18 cellular contexts compared by ENCODE assay signal in the genomic region with DNA sequence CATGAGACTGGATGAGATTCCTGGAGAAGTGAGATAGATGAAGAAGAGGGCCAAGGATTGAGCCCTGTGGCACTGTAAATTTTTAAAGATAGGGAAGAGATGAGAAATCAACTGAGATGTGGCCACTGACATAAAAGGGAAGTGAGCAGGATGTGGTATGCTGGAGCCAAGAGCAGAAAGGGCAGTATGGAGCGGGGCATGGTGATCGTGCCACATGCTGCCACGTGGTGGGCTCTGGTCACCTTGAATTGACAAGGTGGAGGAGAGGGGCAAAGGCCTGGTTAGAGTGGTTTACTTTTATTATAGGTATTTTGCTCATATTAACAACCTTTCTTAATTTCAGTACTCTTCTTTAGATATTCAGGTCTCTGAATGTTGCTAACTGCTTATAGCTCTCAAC.
"Had no signal": no experiment of that assay in that cellular context is flagged by ENCODE, and none has a peak within 500 bp of the region (broad histone marks: within the 10 kb centered on the region; RNA-seq: fewer than 3 reads in every experiment).

No MANE protein-coding gene starts in this region.

- H3K4me3 Mint-ChIP-seq: naive thymus-derived CD4-positive, alpha-beta T cell; nephron progenitor cell had no signal

- H3K9me3 ChIP-seq: heart left ventricle, psoas muscle, right lobe of liver, stomach, thoracic aorta, transverse colon had no signal

- H3K4me1 ChIP-seq: heart left ventricle, psoas muscle, right lobe of liver, stomach, transverse colon had no signal

- H3K27me3 ChIP-seq: heart left ventricle, right lobe of liver, stomach, transverse colon had no signal

- DNase-seq: effector memory CD4-positive, alpha-beta T cell; heart left ventricle; hippocampal formation; kidney glomerular epithelial cell; mammary epithelial cell; naive thymus-derived CD4-positive, alpha-beta T cell; nephron progenitor cell; psoas muscle; retina; right lobe of liver; stimulated activated CD4-positive, alpha-beta T cell treated with anti-CD3 and anti-CD28 coated beads, Interleukin-4, amount 100 ng/mL, for 24 hours; stimulated activated naive CD4-positive, alpha-beta T cell; stomach; substantia nigra; transverse colon had no signal

- H3K27ac Mint-ChIP-seq: naive thymus-derived CD4-positive, alpha-beta T cell; nephron progenitor cell had no signal

- H3K36me3 ChIP-seq: heart left ventricle, right lobe of liver, stomach, thoracic aorta, transverse colon had no signal

- H3K4me3 ChIP-seq: heart left ventricle, psoas muscle, right lobe of liver, stomach, thoracic aorta, transverse colon had no signal

- H3K27ac ChIP-seq: heart left ventricle, parathyroid adenoma, psoas muscle, right lobe of liver, stomach, thoracic aorta, transverse colon had no signal

- H3K4me1 Mint-ChIP-seq: naive thymus-derived CD4-positive, alpha-beta T cell had no signal

- ATAC-seq: esophagus mucosa; heart left ventricle; naive thymus-derived CD4-positive, alpha-beta T cell; psoas muscle; right lobe of liver had no signal

- H3K36me3 Mint-ChIP-seq: naive thymus-derived CD4-positive, alpha-beta T cell had no signal
